In the genomic region with DNA sequence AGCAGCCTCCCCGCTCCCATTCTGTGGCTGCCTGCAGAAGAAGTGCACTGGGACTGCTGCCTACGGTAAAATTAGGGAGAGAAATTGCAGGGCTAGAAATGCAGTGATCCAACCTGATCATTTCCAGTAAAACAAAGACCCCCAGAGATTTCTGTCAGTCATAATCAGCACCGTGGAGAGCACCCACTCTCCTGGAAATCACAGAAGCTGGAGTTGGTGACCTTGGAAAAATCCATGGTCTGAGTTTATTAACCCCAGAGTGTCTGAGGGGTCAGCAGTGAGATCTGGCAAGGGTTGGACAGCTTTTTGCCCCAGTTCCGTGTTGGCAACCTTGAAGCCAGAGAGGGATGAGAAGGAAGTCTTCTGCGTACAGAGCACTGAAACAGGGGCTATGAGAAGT, we compare ENCODE assay signal across 17 cellular contexts. TPM values are rescaled to one million over a fixed set of nuclear protein-coding genes. Genes with fewer than 3 reads are reported as not detected.
"Had no signal": no experiment of that assay in that cellular context is flagged by ENCODE, and none has a peak within 500 bp of the region (broad histone marks: within the 10 kb centered on the region; RNA-seq: fewer than 3 reads in every experiment).

No MANE protein-coding gene starts in this region.

- ATAC-seq: esophagus mucosa; left colon; naive thymus-derived CD4-positive, alpha-beta T cell had no signal

- DNase-seq: cortex of kidney; dorsolateral prefrontal cortex; effector CD8-positive, alpha-beta T cell; heart left ventricle; hippocampal formation; left colon; mammary epithelial cell; naive thymus-derived CD4-positive, alpha-beta T cell; posterior cingulate gyrus; sigmoid colon; stimulated activated CD4-positive, alpha-beta T cell treated with anti-CD3 and anti-CD28 coated beads, Interleukin-2, amount 100 ng/mL, for 24 hours; stimulated activated naive CD4-positive, alpha-beta T cell; stomach; trophoblast cell had no signal

- H3K4me3 Mint-ChIP-seq: naive thymus-derived CD4-positive, alpha-beta T cell had no signal

- H3K4me3 ChIP-seq: dorsolateral prefrontal cortex, heart left ventricle, sigmoid colon, skin epidermis, stomach had no signal

- H3K36me3 ChIP-seq: heart left ventricle, sigmoid colon, stomach had no signal

- H3K9me3 ChIP-seq: heart left ventricle, sigmoid colon, stomach had no signal

- H3K36me3 Mint-ChIP-seq: naive thymus-derived CD4-positive, alpha-beta T cell had no signal

- H3K27ac ChIP-seq: dorsolateral prefrontal cortex, heart left ventricle, sigmoid colon, skin epidermis, stomach had no signal

RNA-seq across cellular contexts. Expression of a gene that starts 7.8 kb away (rescaled TPM):
- polyA plus RNA-seq: fibroblast of lung had no signal
